In the genomic region with DNA sequence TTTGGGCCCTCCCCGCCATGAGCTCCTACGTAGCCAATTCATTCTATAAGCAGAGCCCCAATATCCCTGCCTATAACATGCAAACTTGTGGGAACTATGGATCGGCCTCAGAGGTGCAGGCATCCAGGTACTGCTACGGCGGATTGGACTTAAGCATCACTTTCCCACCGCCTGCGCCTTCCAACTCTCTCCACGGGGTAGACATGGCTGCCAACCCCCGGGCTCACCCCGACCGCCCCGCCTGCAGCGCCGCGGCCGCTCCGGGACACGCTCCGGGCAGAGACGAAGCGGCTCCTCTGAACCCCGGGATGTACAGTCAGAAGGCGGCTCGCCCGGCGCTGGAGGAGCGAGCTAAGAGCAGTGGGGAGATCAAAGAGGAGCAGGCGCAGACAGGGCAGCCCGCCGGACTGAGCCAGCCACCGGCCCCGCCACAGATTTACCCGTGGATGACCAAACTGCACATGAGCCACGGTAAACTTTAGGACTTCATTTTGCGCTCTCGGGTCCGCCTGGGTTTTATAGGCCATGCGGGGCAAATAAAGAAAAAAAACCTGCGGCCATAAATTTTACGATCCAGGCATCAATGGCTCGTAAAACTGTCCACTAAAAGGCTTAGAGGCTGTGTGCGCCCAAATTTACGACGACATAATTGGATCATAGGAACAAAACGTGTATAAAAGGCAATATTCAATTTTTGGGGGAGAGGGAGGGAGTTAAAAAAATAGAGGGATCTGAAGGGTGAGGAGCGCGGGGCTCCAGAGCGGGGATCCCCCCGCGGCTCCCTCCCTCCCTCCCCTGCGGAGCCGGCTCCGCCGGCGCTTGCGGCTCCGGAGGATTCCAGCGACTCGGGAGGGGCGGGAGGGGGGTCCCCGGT, we compare ENCODE assay signal across 8 cellular contexts. TPM values are rescaled to one million over a fixed set of nuclear protein-coding genes. Genes with fewer than 3 reads are reported as not detected.
DNase-seq lines count a peak whose midpoint lies in the region; ATAC-seq and TF ChIP-seq lines count a peak whose summit lies in the region.

No MANE protein-coding gene starts in this region.

- no peaks in the 10 kb centered on the region for H3K4me1 ChIP-seq in upper lobe of right lung

- DNase-seq in Right ventricle myocardium superior = no peak
- DNase-seq in cardiac septum (ENCODE audit: low spot score) = no peak
- no peak for DNase-seq in WERI-Rb-1
- no peak for DNase-seq in kidney epithelial cell (ENCODE audit: low read depth)
- peak; percentile 60 for DNase-seq in upper lobe of right lung
- DNase-seq in amniotic stem cell (lab: John Stamatoyannopoulos, UW) = no peak

- TF ChIP-seq CTCF in WERI-Rb-1 (IDR thresholded peaks at IDR 0.05; ENCODE audit: low read depth, low read length) = no peak
- no peak for TF ChIP-seq CTCF in kidney epithelial cell (IDR thresholded peaks at IDR 0.05; ENCODE audit: insufficient read depth, low read length, poor library complexity, severe bottlenecking)
- TF ChIP-seq CTCF in upper lobe of right lung (IDR thresholded peaks at IDR 0.05) = no peak

- H3K27me3 ChIP-seq in WERI-Rb-1 (ENCODE audit: insufficient read depth, low read depth, severe bottlenecking) = no peaks in the 10 kb centered on the region
- peaks cover 28% of the 10 kb centered on the region for H3K27me3 ChIP-seq in kidney epithelial cell (ENCODE audit: control insufficient read depth, insufficient read depth, low read length)
- peaks cover 92% of the 10 kb centered on the region for H3K27me3 ChIP-seq in upper lobe of right lung

- ATAC-seq in Right ventricle myocardium superior (ENCODE audit: poor library complexity) (peak; percentile 35), upper lobe of right lung (no peak), GM18505 (IDR thresholded peaks at IDR 0.05; ENCODE audit: unreplicated experiment) (no peak), HG03097 (IDR thresholded peaks at IDR 0.05; ENCODE audit: low FRiP score, unreplicated experiment) (no peak)

- peak overlapping the region; percentile 64 for H3K27ac ChIP-seq in WERI-Rb-1
- H3K27ac ChIP-seq in upper lobe of right lung = no peak overlapping the region

- H3K9me3 ChIP-seq in WERI-Rb-1 (ENCODE audit: severe bottlenecking) (no peaks in the 10 kb centered on the region), upper lobe of right lung (no peaks in the 10 kb centered on the region)

- TF ChIP-seq POLR2A in GM18505 (IDR thresholded peaks at IDR 0.05; ENCODE audit: borderline replicate concordance, extremely low read depth, insufficient read depth, insufficient read length) = no peak

- H3K4me3 ChIP-seq in WERI-Rb-1 (ENCODE audit: low read depth, low read length) = peak overlapping the region; percentile 37
- peak overlapping the region; percentile 27 for H3K4me3 ChIP-seq in kidney epithelial cell (ENCODE audit: low read depth, low read length)
- peak overlapping the region; percentile 33 for H3K4me3 ChIP-seq in upper lobe of right lung

- intact Hi-C loops in Right ventricle myocardium superior (cut with DNase I) = no loop called here
- intact Hi-C loops in cardiac septum (cut with DNase I) = no loop called here
- intact Hi-C loops in upper lobe of right lung (cut with DNase I) = no loop called here

- H3K36me3 ChIP-seq in WERI-Rb-1 = no peaks in the 10 kb centered on the region; the same call in 1 of the 2 replicates
- no peaks in the 10 kb centered on the region for H3K36me3 ChIP-seq in kidney epithelial cell (ENCODE audit: control insufficient read depth, insufficient read depth, low read length)
- H3K36me3 ChIP-seq in upper lobe of right lung = no peaks in the 10 kb centered on the region

RNA-seq across cellular contexts. Expression of a gene that starts 0.5 kb away (rescaled TPM):
- total RNA-seq in Right ventricle myocardium superior (not detected), cardiac septum (not detected), kidney epithelial cell (0.50 TPM in 1 of 2 replicates, not detected in the other), upper lobe of right lung (not detected)

RNA-seq across cellular contexts. Expression of a gene that starts 5.1 kb away (rescaled TPM):
- total RNA-seq in Right ventricle myocardium superior (0.30 TPM), cardiac septum (0.43 TPM), kidney epithelial cell (1.1 and 1.8 TPM in 2 replicates), upper lobe of right lung (1.4 TPM)

RNA-seq across cellular contexts. Expression of a gene that starts 20.3 kb away (rescaled TPM):
- total RNA-seq in Right ventricle myocardium superior (not detected), cardiac septum (not detected), kidney epithelial cell (1.3 and 2.5 TPM in 2 replicates), upper lobe of right lung (0.61 TPM)

RNA-seq across cellular contexts. Expression of a gene that starts 24.6 kb away (rescaled TPM):
- total RNA-seq in Right ventricle myocardium superior (not detected), cardiac septum (not detected), kidney epithelial cell (0.41 and 0.67 TPM in 2 replicates), upper lobe of right lung (0.55 TPM)

RNA-seq across cellular contexts. Expression of a gene that starts 33.4 kb away (rescaled TPM):
- not detected for total RNA-seq in Right ventricle myocardium superior
- total RNA-seq in cardiac septum = not detected
- total RNA-seq in kidney epithelial cell = 12.3 and 15.5 TPM in 2 replicates
- total RNA-seq in upper lobe of right lung = 0.61 TPM
